13 cellular contexts compared by ENCODE assay signal in genomic region chr1:27576846-27577245, GRCh38. TPM values are rescaled to one million over a fixed set of nuclear protein-coding genes. Genes with fewer than 3 reads are reported as not detected.
A peak's percentile ranks its signal among the peaks of the same experiment; 100 is the strongest.
DNase-seq lines count a peak whose midpoint lies in the region; ATAC-seq, FAIRE-seq and TF ChIP-seq lines count a peak whose summit lies in the region.
"Had no signal": no experiment of that assay in that cellular context is flagged by ENCODE, and none has a peak within 500 bp of the region (broad histone marks: within the 10 kb centered on the region; RNA-seq: fewer than 3 reads in every experiment).

No MANE protein-coding gene starts in this region.

- no TSS peak for BruUV-seq in A673 (replicated peaks; lab: Mats Ljungman, UMichigan)

- H3K4me3 ChIP-seq in A673 (ENCODE audit: low read depth, low read length, poor library complexity, severe bottlenecking), result no peak overlapping the region
- no peak overlapping the region for H3K4me3 ChIP-seq in kidney (ENCODE audit: low read length in 2 of 2)

- H3K9me3 ChIP-seq in A673 (ENCODE audit: low read depth, low read length, poor library complexity, severe bottlenecking) (no peaks in the 10 kb centered on the region), kidney (ENCODE audit: control insufficient read depth in 1 of 2, low read length in 2 of 2) (no peaks in the 10 kb centered on the region)

- no peak overlapping the region for H3K27ac Mint-ChIP-seq in activated B cell treated with CpG ODN at 0.5 μM for 24 hours
- H3K27ac Mint-ChIP-seq in immature natural killer cell, result no peak overlapping the region

- TF ChIP-seq CTCF in A673 (conservative IDR thresholded peaks at IDR 0.05; ENCODE audit: low read depth, low read length) (no peak), activated B cell treated with CpG ODN at 0.5 μM for 24 hours (IDR thresholded peaks at IDR 0.05) (no peak), kidney (IDR thresholded peaks at IDR 0.05; ENCODE audit: borderline replicate concordance, extremely low read depth, insufficient read depth) (no peak)

- no peak for ATAC-seq in activated B cell treated with CpG ODN at 0.5 μM for 24 hours (ENCODE audit: low read depth)
- ATAC-seq in sciatic nerve, result peak; percentile 0
- no peak for ATAC-seq in HG02981 (IDR thresholded peaks at IDR 0.05; ENCODE audit: unreplicated experiment)
- ATAC-seq: HCT116; stimulated activated naive CD8-positive, alpha-beta T cell treated with anti-CD3 and anti-CD28 coated beads, Interleukin-15, Interleukin-2, amounts not matched to agents 100 U/mL and 50 U/mL, for 24 hours had no signal

- no peak for FAIRE-seq in kidney (lab: Jason Lieb, UNC)

- POLR2A ChIA-PET in A673 (lab: Charles Lee; ENCODE audit: low non-redundant PET), result no interaction called here
- POLR2A ChIA-PET in activated B cell treated with CpG ODN at 0.5 μM for 24 hours (lab: Charles Lee), result interaction anchor here (0.5 to 1.4 kb wide), 2 partner anchors 9 to 99 kb away, joined by 3 to 4 read pairs; no protein-coding TSS in a partner anchor

- H3K27me3 Mint-ChIP-seq in activated B cell treated with CpG ODN at 0.5 μM for 24 hours (no peaks in the 10 kb centered on the region), immature natural killer cell (ENCODE audit: low read depth in 3 of 3) (peaks cover 3 to 5% (median 4%) of the 10 kb centered on the region in 3 donors)

- peak overlapping the region in 1 of 2 donors; percentile 37 for H3K9ac ChIP-seq in kidney (ENCODE audit: low read length in 2 of 2)

- H3K36me3 ChIP-seq in A673 (ENCODE audit: insufficient read depth, low read length, poor library complexity, severe bottlenecking) (no peaks in the 10 kb centered on the region), kidney (ENCODE audit: control insufficient read depth in 1 of 2, insufficient read depth in 2 of 2, low read length in 2 of 2) (no peaks in the 10 kb centered on the region)

- peaks cover 58% of the 10 kb centered on the region for H3K4me1 ChIP-seq in A673 (ENCODE audit: insufficient read depth, low read length, poor library complexity, severe bottlenecking)
- H3K4me1 ChIP-seq in kidney (ENCODE audit: control insufficient read depth in 1 of 2, insufficient read depth in 1 of 2, low read depth in 1 of 2, low read length in 2 of 2), result peaks cover 36 to 50% of the 10 kb centered on the region in 2 donors

- no peak for DNase-seq in A673 (ENCODE audit: low spot score)
- no peak for DNase-seq in activated B cell treated with CpG ODN at 0.5 μM for 24 hours
- DNase-seq in immature natural killer cell, result no peak
- DNase-seq in sciatic nerve (ENCODE audit: low spot score), result no peak
- DNase-seq in activated gamma-delta T cell (lab: John Stamatoyannopoulos, UW), result no peak
- DNase-seq in EL, result no peak
- no peak for DNase-seq in kidney
- DNase-seq: activated CD8-positive, alpha-beta memory T cell treated with anti-CD3 and anti-CD28 coated beads, Interleukin-2, amount 50 U/mL, for 48 hours; AML-193; NCI-H526 treated with DMSO at 0.1 percent for 48 hours; stimulated activated naive CD8-positive, alpha-beta T cell treated with anti-CD3 and anti-CD28 coated beads, Interleukin-15, Interleukin-2, amounts not matched to agents 100 U/mL and 50 U/mL, for 24 hours had no signal

- H3K27ac ChIP-seq in A673 (ENCODE audit: low read depth, low read length, poor library complexity, severe bottlenecking), result peak overlapping the region; percentile 32
- peak overlapping the region in 1 of 2 donors; percentile 75 for H3K27ac ChIP-seq in kidney (ENCODE audit: low read depth in 2 of 2, low read length in 2 of 2)

- H3K4me1 Mint-ChIP-seq in activated B cell treated with CpG ODN at 0.5 μM for 24 hours, result peaks cover 33% of the 10 kb centered on the region
- peaks cover 51 to 68% of the 10 kb centered on the region in 2 donors for H3K4me1 Mint-ChIP-seq in immature natural killer cell

- peak overlapping the region; percentile 48 for H3K4me3 Mint-ChIP-seq in activated B cell treated with CpG ODN at 0.5 μM for 24 hours
- H3K4me3 Mint-ChIP-seq in immature natural killer cell, result peak overlapping the region in 3 of 5 donors; percentile 4 to 44 (median 21)

- intact Hi-C loops in A673 (cut with micrococcal nuclease; ENCODE audit: unreplicated experiment), result no loop called here
- intact Hi-C loops in activated B cell treated with CpG ODN at 0.5 μM for 24 hours (cut with micrococcal nuclease), result loop anchor here (1.0 kb wide), 1 partner anchor 9 kb away; no protein-coding TSS in a partner anchor
- intact Hi-C loops in sciatic nerve (cut with DNase I), result no loop called here
- intact Hi-C loops in kidney (cut with DNase I), result no loop called here

- no peaks in the 10 kb centered on the region for H3K27me3 ChIP-seq in A673 (replicated peaks; ENCODE audit: insufficient read depth, low read depth, low read length, poor library complexity)

- H3K9me3 Mint-ChIP-seq in activated B cell treated with CpG ODN at 0.5 μM for 24 hours (no peaks in the 10 kb centered on the region), immature natural killer cell (no peaks in the 10 kb centered on the region)

- no peaks in the 10 kb centered on the region for H3K36me3 Mint-ChIP-seq in activated B cell treated with CpG ODN at 0.5 μM for 24 hours (ENCODE audit: low read depth)
- no peaks in the 10 kb centered on the region for H3K36me3 Mint-ChIP-seq in immature natural killer cell

- CTCF ChIA-PET in A673 (lab: Charles Lee) (interaction anchor here (1.1 kb wide), 1 partner anchor 8 kb away, joined by 4 read pairs; no protein-coding TSS in a partner anchor), activated B cell treated with CpG ODN at 0.5 μM for 24 hours (lab: Charles Lee) (interaction anchor here (1.4 to 2.1 kb wide), 2 partner anchors 9 to 160 kb away, joined by 4 to 8 read pairs; no protein-coding TSS in a partner anchor)

RNA-seq across cellular contexts. Expression of gene AHDC1, which starts 27.1 kb away (rescaled TPM):
- total RNA-seq in A673 (2021) (33.2 and 34.2 TPM in 2 replicates), activated B cell treated with CpG ODN at 0.5 μM for 24 hours (22.4 and 23.3 TPM in 2 replicates), sciatic nerve (61.9 TPM), kidney (48.2 TPM)
- polyA plus RNA-seq in immature natural killer cell (1 to 10 TPM in 2 of 3 donors, not detected in 1; 1.2 to 6.3 TPM), kidney (ENCODE audit: insufficient read depth, low read depth, low replicate concordance) (8.5 TPM)

RNA-seq across cellular contexts. Expression of gene FGR, which starts 58.1 kb away (rescaled TPM):
- not detected in 2 replicates for total RNA-seq in A673 (2021)
- total RNA-seq in activated B cell treated with CpG ODN at 0.5 μM for 24 hours, result 28.6 and 28.8 TPM in 2 replicates
- 100 to 1,000 TPM; 350 to 654 (median 572) TPM for polyA plus RNA-seq in immature natural killer cell
- total RNA-seq in sciatic nerve, result 15.3 TPM
- 23.3 TPM for total RNA-seq in kidney
- 2.5 TPM for polyA plus RNA-seq in kidney (ENCODE audit: insufficient read depth, low read depth, low replicate concordance)

Comparison
In these comparisons a context has a peak if more than half of its experiments do, and no peak if none do; other contexts are left out.
1. RNA of gene FGR, which starts 58.1 kb away (total RNA-seq): 28.6 to 28.8 TPM in activated B cell treated with CpG ODN at 0.5 μM for 24 hours, 23.3 TPM in kidney (single experiment) and 15.3 TPM in sciatic nerve (single experiment); not detected in A673; every median in the first group is over 10 times any median in the second.